Comparison of ENCODE assay signal across 28 cellular contexts in genomic region chr3:54928056-54928770, GRCh38. TPM values are rescaled to one million over a fixed set of nuclear protein-coding genes. Genes with fewer than 3 reads are reported as not detected.
DNase-seq lines count a peak whose midpoint lies in the region; ATAC-seq, FAIRE-seq and TF ChIP-seq lines count a peak whose summit lies in the region.
"Had no signal": no experiment of that assay in that cellular context is flagged by ENCODE, and none has a peak within 500 bp of the region (broad histone marks: within the 10 kb centered on the region; RNA-seq: fewer than 3 reads in every experiment).

Gene LRTM1, minus strand, starts transcription at chr3:54928059. Its CDS starts 148 bp downstream, at chr3:54927911.

- 64 to 68% (median 64%) methylated on average over 14 of the region's 14 CpGs for WGBS in small intestine, 3 donors

- H3K27ac Mint-ChIP-seq in brain = peak within 1 kb of the TSS in 3 of 5 experiments; percentile 5 to 62 (median 29)
- H3K27ac Mint-ChIP-seq in stimulated activated effector memory CD8-positive, alpha-beta T cell treated with anti-CD3 and anti-CD28 coated beads, Interleukin-12 subunit alpha, Interleukin-12 subunit beta, amount 100 ng/mL, for 72 hours = no peak within 1 kb of the TSS
- H3K27ac Mint-ChIP-seq: CD4-positive, CD25-positive, alpha-beta regulatory T cell had no signal

- H3K4me3 Mint-ChIP-seq in brain = peak within 1 kb of the TSS in 3 of 5 experiments; percentile 16 to 49 (median 38)
- no peak within 1 kb of the TSS for H3K4me3 Mint-ChIP-seq in stimulated activated effector memory CD8-positive, alpha-beta T cell treated with anti-CD3 and anti-CD28 coated beads, Interleukin-12 subunit alpha, Interleukin-12 subunit beta, amount 100 ng/mL, for 72 hours
- H3K4me3 Mint-ChIP-seq: CD4-positive, CD25-positive, alpha-beta regulatory T cell had no signal

- H3K36me3 ChIP-seq in small intestine (ENCODE audit: control insufficient read depth in 2 of 2, insufficient read depth in 2 of 2, low read length in 2 of 2) = no peaks in the 10 kb centered on the region

- peaks cover 50% of the 10 kb centered on the region for H3K4me1 Mint-ChIP-seq in brain
- H3K4me1 Mint-ChIP-seq in stimulated activated effector memory CD8-positive, alpha-beta T cell treated with anti-CD3 and anti-CD28 coated beads, Interleukin-12 subunit alpha, Interleukin-12 subunit beta, amount 100 ng/mL, for 72 hours = no peaks in the 10 kb centered on the region
- H3K4me1 Mint-ChIP-seq: CD4-positive, CD25-positive, alpha-beta regulatory T cell had no signal

- H3K9me3 ChIP-seq in small intestine (ENCODE audit: control insufficient read depth, low read depth) = no peaks in the 10 kb centered on the region

- FAIRE-seq in small intestine (lab: Jason Lieb, UNC) = no peak
- FAIRE-seq: H54, HepG2 had no signal

- no peak within 1 kb of the TSS for H3K27ac ChIP-seq in small intestine (ENCODE audit: low read depth in 1 of 2, low read length in 1 of 2)
- H3K27ac ChIP-seq: RWPE1 had no signal

- H3K27me3 Mint-ChIP-seq in brain = no peaks in the 10 kb centered on the region
- H3K27me3 Mint-ChIP-seq: CD4-positive, CD25-positive, alpha-beta regulatory T cell had no signal

- no peaks in the 10 kb centered on the region for H3K27me3 ChIP-seq in small intestine (ENCODE audit: control insufficient read depth in 2 of 2, insufficient read depth in 2 of 2, low read length in 2 of 2)

- peaks cover 7% of the 10 kb centered on the region for H3K36me3 Mint-ChIP-seq in brain
- no peaks in the 10 kb centered on the region for H3K36me3 Mint-ChIP-seq in stimulated activated effector memory CD8-positive, alpha-beta T cell treated with anti-CD3 and anti-CD28 coated beads, Interleukin-12 subunit alpha, Interleukin-12 subunit beta, amount 100 ng/mL, for 72 hours
- H3K36me3 Mint-ChIP-seq: CD4-positive, CD25-positive, alpha-beta regulatory T cell had no signal

- H3K4me1 ChIP-seq in small intestine (ENCODE audit: control insufficient read depth in 2 of 2, insufficient read depth in 1 of 2, low read depth in 1 of 2, low read length in 1 of 2) = no peaks in the 10 kb centered on the region

- no peak within 1 kb of the TSS for H3K4me3 ChIP-seq in small intestine (ENCODE audit: low read depth in 1 of 2, low read length in 2 of 2)

- ATAC-seq in stimulated activated effector memory CD8-positive, alpha-beta T cell treated with anti-CD3 and anti-CD28 coated beads, Interleukin-12 subunit alpha, Interleukin-12 subunit beta, amount 100 ng/mL, for 72 hours = no peak
- no peak for ATAC-seq in HG02623 (IDR thresholded peaks at IDR 0.05; ENCODE audit: unreplicated experiment)
- ATAC-seq: HepG2, Panc1 had no signal

- no peaks in the 10 kb centered on the region for H3K9me3 Mint-ChIP-seq in brain
- peaks cover 5% of the 10 kb centered on the region for H3K9me3 Mint-ChIP-seq in stimulated activated effector memory CD8-positive, alpha-beta T cell treated with anti-CD3 and anti-CD28 coated beads, Interleukin-12 subunit alpha, Interleukin-12 subunit beta, amount 100 ng/mL, for 72 hours

- DNase-seq in NCI-H524 (lab: John Stamatoyannopoulos, UW) (peak; percentile 52 to 82), myocyte (ENCODE audit: low read depth) (peak; percentile 58), retina (peak; percentile 10), small intestine (no peak), medulla oblongata (ENCODE audit: extremely low spot score) (no peak)
- no peak for DNase-seq in stimulated activated effector memory CD8-positive, alpha-beta T cell treated with anti-CD3 and anti-CD28 coated beads, Interleukin-12 subunit alpha, Interleukin-12 subunit beta, amount 100 ng/mL, for 72 hours (ENCODE audit: low spot score in 2 of 2)
- DNase-seq: CD4-positive, CD25-positive, alpha-beta regulatory T cell; DMS153; DND-41; Kasumi-1; NCI-H1092 treated with DMSO at 0.1 percent for 48 hours; NCI-H1436 treated with DMSO at 0.1 percent for 48 hours; NCI-H187 treated with DMSO at 0.1 percent for 48 hours; NCI-H2171 treated with DMSO at 0.1 percent for 48 hours; NCI-H345; NCI-H526; SHP77 had no signal

- TF ChIP-seq CTCF in brain (conservative IDR thresholded peaks at IDR 0.05) = no peak

RNA-seq across cellular contexts. Expression of gene LRTM1, which starts in this region (rescaled TPM):
- polyA plus RNA-seq in brain (ENCODE audit: insufficient read depth, low read depth, low replicate concordance) = not detected
- 0.16 and 0.42 TPM in 2 replicates for total RNA-seq in myocyte
- 0.29 TPM for polyA plus RNA-seq in myocyte (2012)
- polyA plus RNA-seq in small intestine = not detected
- total RNA-seq: A172; CD4-positive, CD25-positive, alpha-beta regulatory T cell; HepG2; HT-29; M059J; OCI-LY7 had no signal
- polyA plus RNA-seq: BJ; CD4-positive, CD25-positive, alpha-beta regulatory T cell; HepG2 had no signal

Comparison
In these comparisons a context has a peak if more than half of its experiments do, and no peak if none do; other contexts are left out.
1. Peak in DNase-seq in myocyte; RNA of the gene not detected or under 1 TPM.
2. DNase-seq: peak in NCI-H524 (2 of 2) and retina (single experiment); none in small intestine (single experiment), stimulated activated effector memory CD8-positive, alpha-beta T cell treated with anti-CD3 and anti-CD28 coated beads, Interleukin-12 subunit alpha, Interleukin-12 subunit beta, amount 100 ng/mL, for 72 hours (0 of 2) and medulla oblongata (single experiment).